Comparison of ENCODE assay signal across 13 cellular contexts in genomic region chr11:73651661-73652045, GRCh38. TPM values are rescaled to one million over a fixed set of nuclear protein-coding genes. Genes with fewer than 3 reads are reported as not detected.
A peak's percentile ranks its signal among the peaks of the same experiment; 100 is the strongest.
DNase-seq lines count a peak whose midpoint lies in the region; ATAC-seq and TF ChIP-seq lines count a peak whose summit lies in the region.
"Had no signal": no experiment of that assay in that cellular context is flagged by ENCODE, and none has a peak within 500 bp of the region (broad histone marks: within the 10 kb centered on the region; RNA-seq: fewer than 3 reads in every experiment).

No MANE protein-coding gene starts in this region.

- POLR2A ChIA-PET in Caco-2 (lab: Charles Lee): no interaction called here

- no CpG with 5 or more reads among the region's 9 CpGs for WGBS in gastroesophageal sphincter (ENCODE audit: low coverage in 1 of 2), 2 donors

- H3K9me3 Mint-ChIP-seq in Caco-2 (ENCODE audit: unreplicated experiment): no peaks in the 10 kb centered on the region
- H3K9me3 Mint-ChIP-seq: HFFc6 had no signal

- no TSS peak for BruUV-seq in Caco-2 (replicated peaks; lab: Mats Ljungman, UMichigan)

- H3K36me3 Mint-ChIP-seq in Caco-2 (ENCODE audit: insufficient read depth, unreplicated experiment): peaks cover 8% of the 10 kb centered on the region
- H3K36me3 Mint-ChIP-seq: CD14-positive monocyte had no signal

- H3K4me3 Mint-ChIP-seq in Caco-2 (ENCODE audit: unreplicated experiment): no peak overlapping the region
- H3K4me3 Mint-ChIP-seq: CD14-positive monocyte, HFFc6 had no signal

- peaks cover 21% of the 10 kb centered on the region; the same call in 1 of the 2 replicates for H3K4me1 ChIP-seq in Caco-2
- peaks cover 0 to 22% (median 0%) of the 10 kb centered on the region in 3 donors for H3K4me1 ChIP-seq in gastroesophageal sphincter
- no peaks in the 10 kb centered on the region for H3K4me1 ChIP-seq in Peyer's patch
- H3K4me1 ChIP-seq in effector memory CD4-positive, alpha-beta T cell (ENCODE audit: control insufficient read depth, insufficient read depth, low read length, poor library complexity, severe bottlenecking): peaks cover 7% of the 10 kb centered on the region

- H3K4me3 ChIP-seq in Caco-2 (ENCODE audit: low read depth, low read length): no peak overlapping the region
- H3K4me3 ChIP-seq in gastroesophageal sphincter: no peak overlapping the region
- H3K4me3 ChIP-seq in Peyer's patch: no peak overlapping the region
- H3K4me3 ChIP-seq in effector memory CD4-positive, alpha-beta T cell (ENCODE audit: insufficient read depth, low read depth, low read length, poor library complexity, severe bottlenecking): no peak overlapping the region
- H3K4me3 ChIP-seq: GM12878, GM23248 had no signal

- H3K27ac Mint-ChIP-seq in Caco-2 (ENCODE audit: unreplicated experiment): peak overlapping the region; percentile 13
- H3K27ac Mint-ChIP-seq: HFFc6 had no signal

- peaks cover 22% of the 10 kb centered on the region for H3K4me1 Mint-ChIP-seq in Caco-2 (ENCODE audit: low read depth, unreplicated experiment)

- DNase-seq in Caco-2 (no peak), SK-MEL-5 (ENCODE audit: low read depth, low spot score) (peak; percentile 30), pons (ENCODE audit: low spot score) (peak; percentile 31), Peyer's patch (no peak)
- DNase-seq in activated CD4-positive, CD25-positive, alpha-beta regulatory T cell (lab: John Stamatoyannopoulos, UW): no peak
- no peak for DNase-seq in effector memory CD4-positive, alpha-beta T cell
- DNase-seq: GM23248, HFFc6, KBM-7 had no signal

- in situ Hi-C loops in SK-MEL-5 (cut with HindIII; ENCODE audit: low pct_unique_long_range_greater_than_20kb, low sequenced_read_pairs): no loop called here

- H3K27me3 ChIP-seq in Caco-2 (replicated peaks; ENCODE audit: control insufficient read depth, insufficient read depth, low read length) (no peaks in the 10 kb centered on the region), gastroesophageal sphincter (no peaks in the 10 kb centered on the region), Peyer's patch (no peaks in the 10 kb centered on the region)
- H3K27me3 ChIP-seq in effector memory CD4-positive, alpha-beta T cell (replicated peaks; ENCODE audit: control insufficient read depth, insufficient read depth, low read length, poor library complexity, severe bottlenecking): no peaks in the 10 kb centered on the region

- no peaks in the 10 kb centered on the region for H3K27me3 Mint-ChIP-seq in Caco-2 (ENCODE audit: insufficient read depth, unreplicated experiment)

- H3K27ac ChIP-seq in gastroesophageal sphincter (peak overlapping the region in 3 of 4 donors; percentile 17 to 56 (median 31)), Peyer's patch (no peak overlapping the region)
- H3K27ac ChIP-seq in effector memory CD4-positive, alpha-beta T cell (ENCODE audit: insufficient read depth, low read length, poor library complexity, severe bottlenecking): no peak overlapping the region
- H3K27ac ChIP-seq: GM23248 had no signal

- TF ChIP-seq POLR2A in gastroesophageal sphincter (IDR thresholded peaks at IDR 0.05) (no peak), Peyer's patch (IDR thresholded peaks at IDR 0.05) (no peak)

- H3K36me3 ChIP-seq in Caco-2 (ENCODE audit: control insufficient read depth, insufficient read depth, low read length) (no peaks in the 10 kb centered on the region), gastroesophageal sphincter (no peaks in the 10 kb centered on the region), Peyer's patch (no peaks in the 10 kb centered on the region)
- peaks cover 20% of the 10 kb centered on the region for H3K36me3 ChIP-seq in effector memory CD4-positive, alpha-beta T cell (ENCODE audit: control insufficient read depth, insufficient read depth, low read length)

- no peak for ATAC-seq in gastroesophageal sphincter
- ATAC-seq: GM12878 had no signal

- CTCF ChIA-PET in Caco-2 (lab: Charles Lee): no interaction called here

- H3K9me3 ChIP-seq in Caco-2 (no peaks in the 10 kb centered on the region), gastroesophageal sphincter (no peaks in the 10 kb centered on the region), Peyer's patch (no peaks in the 10 kb centered on the region)
- no peaks in the 10 kb centered on the region for H3K9me3 ChIP-seq in effector memory CD4-positive, alpha-beta T cell (ENCODE audit: control insufficient read depth, low read length)

- TF ChIP-seq CTCF in Caco-2 (IDR thresholded peaks at IDR 0.05; ENCODE audit: insufficient read depth in 1 of 2, low read depth in 1 of 2, low read length in 1 of 2, severe bottlenecking in 1 of 2, unreplicated experiment in 1 of 2): no peak
- TF ChIP-seq CTCF in gastroesophageal sphincter (IDR thresholded peaks at IDR 0.05): no peak
- no peak for TF ChIP-seq CTCF in Peyer's patch (IDR thresholded peaks at IDR 0.05)

- TF ChIP-seq EP300 in gastroesophageal sphincter (IDR thresholded peaks at IDR 0.05): no peak

- intact Hi-C loops in Caco-2 (cut with micrococcal nuclease; ENCODE audit: unreplicated experiment): no loop called here

RNA-seq across cellular contexts. Expression of gene PLEKHB1, which starts 5.3 kb away (rescaled TPM):
- total RNA-seq in Caco-2 (2022) (12.7 and 15.5 TPM in 2 replicates), gastroesophageal sphincter (10 to 100 TPM; 13.3 to 49.3 (median 37.6) TPM), Peyer's patch (10 to 100 TPM; 10.3 to 29.7 (median 12.0) TPM)
- total RNA-seq in SK-MEL-5 (2014; rRNA removed; shearing (Covaris generic)): 45.0 and 48.5 TPM in 2 replicates
- 52.4 and 53.4 TPM in 2 replicates for polyA plus RNA-seq in SK-MEL-5 (2015; cell fraction: cytosol; rRNA removed)
- 37.2 and 65.6 TPM in 2 replicates for polyA plus RNA-seq in SK-MEL-5 (2015; cell fraction: nucleus; rRNA removed)
- total RNA-seq: A673, GM23248 had no signal
- polyA plus RNA-seq: GM23248 had no signal

RNA-seq across cellular contexts. Expression of gene FAM168A, which starts 53.7 kb away (rescaled TPM):
- total RNA-seq in Caco-2 (2022) (46.0 and 50.2 TPM in 2 replicates), gastroesophageal sphincter (10 to 100 TPM; 27.5 to 51.8 (median 42.0) TPM), Peyer's patch (10 to 100 TPM; 22.2 to 35.7 (median 30.4) TPM)
- total RNA-seq in SK-MEL-5 (2014; rRNA removed; shearing (Covaris generic)): 25.7 and 27.0 TPM in 2 replicates
- 46.0 and 55.9 TPM in 2 replicates for polyA plus RNA-seq in SK-MEL-5 (2015; cell fraction: cytosol; rRNA removed)
- polyA plus RNA-seq in SK-MEL-5 (2015; cell fraction: nucleus; rRNA removed): 40.7 and 61.5 TPM in 2 replicates

Comparison
In these comparisons a context has a peak if more than half of its experiments do, and no peak if none do; other contexts are left out.
1. DNase-seq: peak in SK-MEL-5 (single experiment) and pons (single experiment); none in Caco-2 (0 of 2), activated CD4-positive, CD25-positive, alpha-beta regulatory T cell (0 of 4), Peyer's patch (0 of 3) and effector memory CD4-positive, alpha-beta T cell (0 of 3).
2. H3K27ac ChIP-seq: peak in gastroesophageal sphincter (3 of 4); none in Peyer's patch (0 of 4) and effector memory CD4-positive, alpha-beta T cell (single experiment).